In the genomic region with DNA sequence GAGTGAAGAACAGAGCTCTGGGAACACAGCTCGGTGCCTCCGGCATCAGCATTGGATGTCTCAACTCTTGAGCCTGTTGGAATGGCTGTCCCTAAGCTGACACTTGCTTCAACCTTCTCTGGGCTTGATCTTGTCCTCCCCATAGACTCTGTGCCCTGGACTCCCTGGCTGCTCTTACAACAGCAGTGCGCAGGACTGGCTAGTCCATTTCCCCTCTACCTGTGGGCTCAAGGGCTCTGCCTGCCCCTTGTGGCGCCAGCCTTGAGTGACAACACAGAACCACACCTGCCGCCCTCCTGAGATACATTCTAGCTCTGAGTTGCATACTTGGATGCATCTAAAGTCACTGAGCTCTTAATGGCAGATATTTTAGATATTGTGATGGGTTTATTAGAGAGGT, we compare ENCODE assay signal across 1 cellular context.
TF ChIP-seq lines count a peak whose summit lies in the region.

No MANE protein-coding gene starts in this region.

TF ChIP-seq in H1, 55 proteins besides CTCF, POLR2A, EP300 and RAD21:
- no peak for TF ChIP-seq GTF2F1 (IDR thresholded peaks at IDR 0.05; ENCODE audit: borderline replicate concordance, low read depth, low read length)
- TF ChIP-seq KDM1A (IDR thresholded peaks at IDR 0.05; ENCODE audit: borderline replicate concordance, low read length) = no peak
- TF ChIP-seq, protein P1, sequence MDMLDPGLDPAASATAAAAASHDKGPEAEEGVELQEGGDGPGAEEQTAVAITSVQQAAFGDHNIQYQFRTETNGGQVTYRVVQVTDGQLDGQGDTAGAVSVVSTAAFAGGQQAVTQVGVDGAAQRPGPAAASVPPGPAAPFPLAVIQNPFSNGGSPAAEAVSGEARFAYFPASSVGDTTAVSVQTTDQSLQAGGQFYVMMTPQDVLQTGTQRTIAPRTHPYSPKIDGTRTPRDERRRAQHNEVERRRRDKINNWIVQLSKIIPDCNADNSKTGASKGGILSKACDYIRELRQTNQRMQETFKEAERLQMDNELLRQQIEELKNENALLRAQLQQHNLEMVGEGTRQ (IDR thresholded peaks at IDR 0.05; ENCODE audit: low read length) = no peak
- no peak for TF ChIP-seq TEAD4 (IDR thresholded peaks at IDR 0.05; ENCODE audit: low read depth, low read length)
- TF ChIP-seq KDM5A (IDR thresholded peaks at IDR 0.05; ENCODE audit: low read length) = no peak
- no peak for TF ChIP-seq TBP (IDR thresholded peaks at IDR 0.05; ENCODE audit: low read depth, low read length)
- no peak for TF ChIP-seq SRF (IDR thresholded peaks at IDR 0.05; ENCODE audit: low read depth, low read length)
- TF ChIP-seq SUZ12 (IDR thresholded peaks at IDR 0.05; ENCODE audit: low read length) = no peak
- TF ChIP-seq EZH2 (IDR thresholded peaks at IDR 0.05; ENCODE audit: low read depth, low read length, severe bottlenecking) = no peak
- TF ChIP-seq TAF1 (IDR thresholded peaks at IDR 0.05; ENCODE audit: low read depth, low read length) = no peak
- no peak for TF ChIP-seq JUN (IDR thresholded peaks at IDR 0.05; ENCODE audit: low read depth, low read length)
- TF ChIP-seq SAP30 (IDR thresholded peaks at IDR 0.05; ENCODE audit: insufficient read depth, insufficient replicate concordance, low read length) = no peak
- TF ChIP-seq, protein P2, sequence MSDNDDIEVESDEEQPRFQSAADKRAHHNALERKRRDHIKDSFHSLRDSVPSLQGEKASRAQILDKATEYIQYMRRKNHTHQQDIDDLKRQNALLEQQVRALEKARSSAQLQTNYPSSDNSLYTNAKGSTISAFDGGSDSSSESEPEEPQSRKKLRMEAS (IDR thresholded peaks at IDR 0.05) = no peak
- TF ChIP-seq CBX5 (IDR thresholded peaks at IDR 0.05; ENCODE audit: low read depth, low read length) = no peak
- TF ChIP-seq NRF1 (IDR thresholded peaks at IDR 0.05; ENCODE audit: low read depth, low read length) = no peak
- TF ChIP-seq HDAC6 (IDR thresholded peaks at IDR 0.05; ENCODE audit: low read depth, low read length) = no peak
- TF ChIP-seq BRCA1 (IDR thresholded peaks at IDR 0.05; ENCODE audit: low read depth, low read length) = no peak
TF ChIP-seq in H1: peak in this region for 0.
